In the genomic region with DNA sequence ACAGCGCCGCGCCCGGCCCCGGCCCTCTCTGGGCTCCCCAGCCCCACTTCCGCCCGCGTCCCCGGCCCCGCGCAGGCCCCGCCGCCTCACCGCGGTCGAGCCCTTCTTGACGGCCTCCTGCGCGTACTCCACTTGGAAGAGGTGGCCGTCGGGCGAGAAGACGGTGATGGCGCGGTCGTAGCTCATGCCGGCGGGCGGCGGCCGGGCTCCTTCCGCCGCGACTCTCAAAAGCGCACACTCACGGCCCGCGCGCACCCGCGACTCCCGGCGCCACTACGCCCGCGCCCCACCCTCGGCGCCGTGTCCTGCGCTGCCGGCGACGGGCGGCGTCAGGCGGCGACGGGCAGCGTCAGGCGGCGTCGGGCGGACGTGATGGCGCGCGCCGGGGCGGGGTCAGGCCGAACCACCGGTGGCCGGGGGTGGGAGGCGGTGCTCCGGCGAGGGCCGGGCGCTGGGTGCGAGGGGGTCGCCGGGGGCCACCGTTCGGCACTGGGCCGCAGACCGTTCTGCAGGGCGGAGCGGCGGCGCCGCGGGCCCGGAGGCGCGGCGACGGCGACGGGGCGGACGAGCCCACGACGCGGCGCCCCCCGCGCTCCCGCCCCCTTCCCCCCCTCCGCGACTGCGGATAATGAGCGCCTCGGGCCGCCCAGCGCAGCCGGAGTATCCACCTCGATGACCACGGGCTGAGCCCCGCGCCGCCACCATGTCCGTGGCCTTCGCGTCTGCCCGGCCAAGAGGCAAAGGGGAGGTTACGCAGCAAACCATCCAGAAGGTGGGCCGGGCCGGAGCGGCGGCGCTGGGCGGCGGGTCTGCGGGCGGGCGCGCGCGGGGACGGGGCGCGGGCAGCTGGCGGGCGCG, we compare ENCODE assay signal across 8 cellular contexts. TPM values are rescaled to one million over a fixed set of nuclear protein-coding genes. Genes with fewer than 3 reads are reported as not detected.
A peak's percentile ranks its signal among the peaks of the same experiment; 100 is the strongest.
DNase-seq lines count a peak whose midpoint lies in the region; ATAC-seq, FAIRE-seq and TF ChIP-seq lines count a peak whose summit lies in the region.

A gene (minus strand): TSS at position 277 of the 858 bp plus-strand sequence. CDS start 91 bp downstream, at position 186.
A gene with protein sequence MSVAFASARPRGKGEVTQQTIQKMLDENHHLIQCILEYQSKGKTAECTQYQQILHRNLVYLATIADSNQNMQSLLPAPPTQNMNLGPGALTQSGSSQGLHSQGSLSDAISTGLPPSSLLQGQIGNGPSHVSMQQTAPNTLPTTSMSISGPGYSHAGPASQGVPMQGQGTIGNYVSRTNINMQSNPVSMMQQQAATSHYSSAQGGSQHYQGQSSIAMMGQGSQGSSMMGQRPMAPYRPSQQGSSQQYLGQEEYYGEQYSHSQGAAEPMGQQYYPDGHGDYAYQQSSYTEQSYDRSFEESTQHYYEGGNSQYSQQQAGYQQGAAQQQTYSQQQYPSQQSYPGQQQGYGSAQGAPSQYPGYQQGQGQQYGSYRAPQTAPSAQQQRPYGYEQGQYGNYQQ (plus strand): TSS at position 652 of the 858 bp plus-strand sequence. CDS start 52 bp downstream, at position 704.

- H3K4me3 ChIP-seq in WI38 (ENCODE audit: low read depth, low read length) (peak within 1 kb of the TSS; percentile 80), cardiac fibroblast (replicated peaks in 1 of 2; ENCODE audit: low read depth in 2 of 2, low read length in 2 of 2) (peak within 1 kb of the TSS; percentile 68 to 81), keratinocyte (ENCODE audit: control insufficient read depth in 2 of 3, extremely low read depth in 1 of 3, insufficient read depth in 2 of 3, low read depth in 1 of 3, low read length in 3 of 3) (peak within 1 kb of the TSS; percentile 70 to 91 (median 79))

- dilution Hi-C loops in keratinocyte (cut with MboI; ENCODE audit: extremely low pct_ligation_motif_present, low sequenced_read_pairs): no loop called here

- peaks cover 20% of the 10 kb centered on the region for H3K4me1 ChIP-seq in keratinocyte (ENCODE audit: control insufficient read depth, extremely low read depth, insufficient read depth, low read length)

- peaks cover 82% of the 10 kb centered on the region for H3K79me2 ChIP-seq in keratinocyte (ENCODE audit: control insufficient read depth, insufficient read depth, low read length)

- no peaks in the 10 kb centered on the region for H3K27me3 ChIP-seq in keratinocyte (ENCODE audit: control insufficient read depth, extremely low read depth, insufficient read depth, low read length)

- peak within 1 kb of the TSS; percentile 98 for H3K4me2 ChIP-seq in keratinocyte (ENCODE audit: control insufficient read depth, extremely low read depth, insufficient read depth, low read depth, low read length)

- peak within 1 kb of the TSS; percentile 89 for H3K27ac ChIP-seq in 22Rv1
- peak within 1 kb of the TSS; percentile 79 for H3K27ac ChIP-seq in keratinocyte (ENCODE audit: control insufficient read depth, insufficient read depth, low read length)

- DNase-seq in NCI-H2107 treated with DMSO at 0.1 percent for 48 hours (lab: John Stamatoyannopoulos, UW; ENCODE audit: unreplicated experiment) (peak; percentile 28), cardiac fibroblast (ENCODE audit: low read depth in 2 of 2) (peak; percentile 83 to 92), keratinocyte (ENCODE audit: low read depth, low spot score) (no peak)
- peak; percentile 65 to 84 (median 67) for DNase-seq in stimulated activated CD4-positive, alpha-beta T cell treated with anti-CD3 and anti-CD28 coated beads, Interleukin-12 subunit alpha, Interleukin-12 subunit beta, amount 100 ng/mL, for 48 hours (ENCODE audit: low read depth in 2 of 3, low spot score in 1 of 3)

- H4K20me1 ChIP-seq in keratinocyte (ENCODE audit: control insufficient read depth, extremely low read depth, insufficient read depth, low read length): peaks cover 42% of the 10 kb centered on the region

- no peak for TF ChIP-seq CTCF in 22Rv1 (IDR thresholded peaks at IDR 0.05)
- no peak for TF ChIP-seq CTCF in WI38 (IDR thresholded peaks at IDR 0.05; ENCODE audit: low read depth, low read length)
- TF ChIP-seq CTCF in cardiac fibroblast (IDR thresholded peaks at IDR 0.05; ENCODE audit: low read depth, low read length): no peak
- TF ChIP-seq CTCF in keratinocyte (optimal IDR thresholded peaks at IDR 0.05 in 1 of 3, IDR thresholded peaks at IDR 0.05 in 1 of 3, conservative IDR thresholded peaks at IDR 0.05 in 1 of 3; ENCODE audit: extremely low read depth in 1 of 3, insufficient read depth in 2 of 3, low read length in 3 of 3): no peak

- peak within 1 kb of the TSS; percentile 87 for H3K9ac ChIP-seq in keratinocyte (ENCODE audit: control insufficient read depth, extremely low read depth, insufficient read depth, low read length)

- TF ChIP-seq POLR2A in GM18505 (IDR thresholded peaks at IDR 0.05; ENCODE audit: borderline replicate concordance, extremely low read depth, insufficient read depth, insufficient read length): peak; percentile 81

- H3K9me1 ChIP-seq in keratinocyte (ENCODE audit: control insufficient read depth, extremely low read depth, insufficient read depth, low read length): peaks cover 16% of the 10 kb centered on the region

- peak within 1 kb of the TSS; percentile 33 for H2AFZ ChIP-seq in keratinocyte (ENCODE audit: control insufficient read depth, low read length)

- ATAC-seq in GM18505 (IDR thresholded peaks at IDR 0.05; ENCODE audit: unreplicated experiment): peak; percentile 74
- peak; percentile 73 for ATAC-seq in HG02970 (IDR thresholded peaks at IDR 0.05; ENCODE audit: low FRiP score, unreplicated experiment)

- H3K9me3 ChIP-seq in keratinocyte (ENCODE audit: control insufficient read depth, low read depth, low read length): no peaks in the 10 kb centered on the region

- FAIRE-seq in keratinocyte (lab: Jason Lieb, UNC): no peak

- peaks cover 19 to 30% of the 10 kb centered on the region in 2 experiments for H3K36me3 ChIP-seq in keratinocyte (ENCODE audit: control insufficient read depth in 2 of 2, extremely low read depth in 1 of 2, insufficient read depth in 2 of 2, low read length in 2 of 2)

RNA-seq across cellular contexts. Expression of the first gene that starts in this region (rescaled TPM):
- 383 to 439 TPM (median 412 TPM) in 3 replicates for polyA plus RNA-seq in keratinocyte
- 290 TPM for polyA plus RNA-seq in keratinocyte (2011; ENCODE audit: low read depth)
- 305 and 407 TPM in 2 replicates for polyA plus RNA-seq in keratinocyte (2011; cell fraction: cytosol; rRNA removed)
- polyA plus RNA-seq in keratinocyte (2011; cell fraction: nucleus; rRNA removed): 217 and 261 TPM in 2 replicates
- polyA plus RNA-seq in keratinocyte (2012; ENCODE audit: low replicate concordance): 305 and 382 TPM in 2 replicates
- 194 to 304 TPM (median 205 TPM) in 3 replicates for polyA minus RNA-seq in keratinocyte
- polyA minus RNA-seq in keratinocyte (2011; cell fraction: cytosol; rRNA and poly(A)+ RNA removed): 195 TPM
- polyA minus RNA-seq in keratinocyte (2011; cell fraction: nucleus; rRNA and poly(A)+ RNA removed): 41.3 and 45.3 TPM in 2 replicates

RNA-seq across cellular contexts. Expression of the second gene that starts in this region (rescaled TPM):
- 5.0 to 13.6 TPM (median 9.4 TPM) in 3 replicates for polyA plus RNA-seq in keratinocyte
- 13.1 TPM for polyA plus RNA-seq in keratinocyte (2011; ENCODE audit: low read depth)
- polyA plus RNA-seq in keratinocyte (2011; cell fraction: cytosol; rRNA removed): 4.1 and 4.4 TPM in 2 replicates
- polyA plus RNA-seq in keratinocyte (2011; cell fraction: nucleus; rRNA removed): 25.0 and 27.0 TPM in 2 replicates
- 5.2 and 9.4 TPM in 2 replicates for polyA plus RNA-seq in keratinocyte (2012; ENCODE audit: low replicate concordance)
- 7.2 to 10.8 TPM (median 7.6 TPM) in 3 replicates for polyA minus RNA-seq in keratinocyte
- polyA minus RNA-seq in keratinocyte (2011; cell fraction: cytosol; rRNA and poly(A)+ RNA removed): 17.6 TPM
- 15.0 and 17.8 TPM in 2 replicates for polyA minus RNA-seq in keratinocyte (2011; cell fraction: nucleus; rRNA and poly(A)+ RNA removed)
